1 cellular context compared by ENCODE assay signal in the genomic region with DNA sequence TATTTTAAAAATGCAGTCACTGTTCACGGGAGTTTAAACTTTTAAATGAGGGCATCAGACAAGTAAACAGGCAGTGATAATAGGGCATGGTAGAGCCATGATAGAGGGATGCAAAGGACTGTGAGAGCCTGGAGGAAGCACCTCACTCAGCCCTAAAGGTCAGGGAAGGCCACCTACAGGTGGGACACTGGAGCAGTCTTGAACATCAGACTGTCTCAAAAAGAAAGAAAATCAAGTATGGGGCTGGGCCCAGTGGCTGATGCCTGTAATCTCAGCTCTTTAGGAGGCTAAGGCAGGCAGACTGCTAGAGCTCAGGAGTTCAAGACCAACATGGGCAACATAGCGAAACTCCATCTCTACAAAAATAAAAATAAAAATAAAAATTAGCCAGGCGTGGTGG.
TF ChIP-seq lines count a peak whose summit lies in the region.

No MANE protein-coding gene starts in this region.

TF ChIP-seq in GM23338, 12 proteins besides CTCF, POLR2A, EP300 and RAD21:
- TF ChIP-seq STAT1 (IDR thresholded peaks at IDR 0.05; ENCODE audit: unreplicated experiment) (no peak), ZNF331 (CRISPR knock-in tag; IDR thresholded peaks at IDR 0.05; ENCODE audit: low read depth) (no peak), JUNB (IDR thresholded peaks at IDR 0.05; ENCODE audit: unreplicated experiment) (no peak), EZH2phosphoT487 (IDR thresholded peaks at IDR 0.05; ENCODE audit: unreplicated experiment) (no peak), CREB1 (CRISPR knock-in tag; IDR thresholded peaks at IDR 0.05; ENCODE audit: low read depth) (no peak), EZH2 (IDR thresholded peaks at IDR 0.05; ENCODE audit: low read depth, unreplicated experiment) (no peak), NANOG (IDR thresholded peaks at IDR 0.05; ENCODE audit: borderline replicate concordance) (no peak), ZNF114 (CRISPR knock-in tag; IDR thresholded peaks at IDR 0.05) (no peak)
- TF ChIP-seq, protein P1, sequence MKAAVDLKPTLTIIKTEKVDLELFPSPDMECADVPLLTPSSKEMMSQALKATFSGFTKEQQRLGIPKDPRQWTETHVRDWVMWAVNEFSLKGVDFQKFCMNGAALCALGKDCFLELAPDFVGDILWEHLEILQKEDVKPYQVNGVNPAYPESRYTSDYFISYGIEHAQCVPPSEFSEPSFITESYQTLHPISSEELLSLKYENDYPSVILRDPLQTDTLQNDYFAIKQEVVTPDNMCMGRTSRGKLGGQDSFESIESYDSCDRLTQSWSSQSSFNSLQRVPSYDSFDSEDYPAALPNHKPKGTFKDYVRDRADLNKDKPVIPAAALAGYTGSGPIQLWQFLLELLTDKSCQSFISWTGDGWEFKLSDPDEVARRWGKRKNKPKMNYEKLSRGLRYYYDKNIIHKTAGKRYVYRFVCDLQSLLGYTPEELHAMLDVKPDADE (IDR thresholded peaks at IDR 0.05): no peak
- TF ChIP-seq, protein P2, sequence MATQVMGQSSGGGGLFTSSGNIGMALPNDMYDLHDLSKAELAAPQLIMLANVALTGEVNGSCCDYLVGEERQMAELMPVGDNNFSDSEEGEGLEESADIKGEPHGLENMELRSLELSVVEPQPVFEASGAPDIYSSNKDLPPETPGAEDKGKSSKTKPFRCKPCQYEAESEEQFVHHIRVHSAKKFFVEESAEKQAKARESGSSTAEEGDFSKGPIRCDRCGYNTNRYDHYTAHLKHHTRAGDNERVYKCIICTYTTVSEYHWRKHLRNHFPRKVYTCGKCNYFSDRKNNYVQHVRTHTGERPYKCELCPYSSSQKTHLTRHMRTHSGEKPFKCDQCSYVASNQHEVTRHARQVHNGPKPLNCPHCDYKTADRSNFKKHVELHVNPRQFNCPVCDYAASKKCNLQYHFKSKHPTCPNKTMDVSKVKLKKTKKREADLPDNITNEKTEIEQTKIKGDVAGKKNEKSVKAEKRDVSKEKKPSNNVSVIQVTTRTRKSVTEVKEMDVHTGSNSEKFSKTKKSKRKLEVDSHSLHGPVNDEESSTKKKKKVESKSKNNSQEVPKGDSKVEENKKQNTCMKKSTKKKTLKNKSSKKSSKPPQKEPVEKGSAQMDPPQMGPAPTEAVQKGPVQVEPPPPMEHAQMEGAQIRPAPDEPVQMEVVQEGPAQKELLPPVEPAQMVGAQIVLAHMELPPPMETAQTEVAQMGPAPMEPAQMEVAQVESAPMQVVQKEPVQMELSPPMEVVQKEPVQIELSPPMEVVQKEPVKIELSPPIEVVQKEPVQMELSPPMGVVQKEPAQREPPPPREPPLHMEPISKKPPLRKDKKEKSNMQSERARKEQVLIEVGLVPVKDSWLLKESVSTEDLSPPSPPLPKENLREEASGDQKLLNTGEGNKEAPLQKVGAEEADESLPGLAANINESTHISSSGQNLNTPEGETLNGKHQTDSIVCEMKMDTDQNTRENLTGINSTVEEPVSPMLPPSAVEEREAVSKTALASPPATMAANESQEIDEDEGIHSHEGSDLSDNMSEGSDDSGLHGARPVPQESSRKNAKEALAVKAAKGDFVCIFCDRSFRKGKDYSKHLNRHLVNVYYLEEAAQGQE (IDR thresholded peaks at IDR 0.05; ENCODE audit: unreplicated experiment): no peak
